ENCODE assay signal across 19 cellular contexts in genomic region chr11:111520565-111520964, GRCh38. TPM values are rescaled to one million over a fixed set of nuclear protein-coding genes. Genes with fewer than 3 reads are reported as not detected.
DNase-seq lines count a peak whose midpoint lies in the region; ATAC-seq, FAIRE-seq and TF ChIP-seq lines count a peak whose summit lies in the region.
"Had no signal": no experiment of that assay in that cellular context is flagged by ENCODE, and none has a peak within 500 bp of the region (broad histone marks: within the 10 kb centered on the region; RNA-seq: fewer than 3 reads in every experiment).

No MANE protein-coding gene starts in this region.

- no peak for FAIRE-seq in A549 (lab: Jason Lieb, UNC)
- no peak for FAIRE-seq in astrocyte (lab: Jason Lieb, UNC)
- no peak for FAIRE-seq in frontal cortex (lab: Jason Lieb, UNC)
- FAIRE-seq: GM12891, islet of Langerhans had no signal

- H3K9me3 ChIP-seq in A549 (no peaks in the 10 kb centered on the region), astrocyte (ENCODE audit: insufficient read depth, low read depth, low read length) (no peaks in the 10 kb centered on the region)
- H3K9me3 ChIP-seq: HAP-1, sigmoid colon, transverse colon had no signal

- CTCF ChIA-PET in A549 (lab: Yijun Ruan, JAX): no interaction called here

- no peak overlapping the region for H3K4me3 ChIP-seq in A549
- peak overlapping the region; percentile 1 for H3K4me3 ChIP-seq in astrocyte (ENCODE audit: insufficient read depth, low read depth, low read length)
- H3K4me3 ChIP-seq: HAP-1, sigmoid colon, transverse colon had no signal

- peak overlapping the region in 1 of 2 experiments; percentile 57; a peak in 1 of 6 replicates for H3K27ac ChIP-seq in A549
- peak overlapping the region; percentile 73 for H3K27ac ChIP-seq in astrocyte (ENCODE audit: low read depth, low read length)
- H3K27ac ChIP-seq: sigmoid colon, transverse colon had no signal

- peak overlapping the region; percentile 20 for H3K9ac ChIP-seq in astrocyte (ENCODE audit: low read length)

- ATAC-seq in A549 (no peak), left ventricle myocardium superior (no peak)

- H2AFZ ChIP-seq in astrocyte (ENCODE audit: low read depth, low read length): no peak overlapping the region

- H3K36me3 ChIP-seq in astrocyte (ENCODE audit: insufficient read depth, low read length): no peaks in the 10 kb centered on the region
- H3K36me3 ChIP-seq: HAP-1, sigmoid colon, transverse colon had no signal

- no peaks in the 10 kb centered on the region for H3K27me3 Mint-ChIP-seq in astrocyte (ENCODE audit: low read depth, unreplicated experiment)

- no peaks in the 10 kb centered on the region for H3K79me2 ChIP-seq in astrocyte (ENCODE audit: insufficient read depth, low read length)

- DNase-seq in A549 (ENCODE audit: low read depth in 1 of 2, low spot score in 1 of 2) (no peak), HS-27A (ENCODE audit: low read depth) (peak; percentile 45), astrocyte (ENCODE audit: low read depth) (peak; percentile 60), glomerular visceral epithelial cell (ENCODE audit: extremely low spot score) (peak; percentile 79), left ventricle myocardium superior (no peak), frontal cortex (ENCODE audit: low spot score in 2 of 2) (no peak), cardiac septum (ENCODE audit: low spot score) (no peak)
- DNase-seq in stimulated activated CD4-positive, alpha-beta T cell treated with anti-CD3 and anti-CD28 coated beads, Interleukin-12 subunit alpha, Interleukin-12 subunit beta, amount 100 ng/mL, for 4 hours: no peak
- DNase-seq: central memory CD4-positive, alpha-beta T cell; effector memory CD4-positive, alpha-beta T cell; MV-4-11; sigmoid colon; transverse colon had no signal

- no peak for TF ChIP-seq POLR2A in A549 (IDR thresholded peaks at IDR 0.05; ENCODE audit: low read length)

- TF ChIP-seq EP300 in A549 (IDR thresholded peaks at IDR 0.05): no peak

- no peaks in the 10 kb centered on the region for H3K27me3 ChIP-seq in astrocyte (ENCODE audit: insufficient read depth, low read length)
- H3K27me3 ChIP-seq: sigmoid colon, transverse colon had no signal

- 78% methylated on average over 2 of the region's 2 CpGs for WGBS in A549 (ENCODE audit: missing lambda C conversion rate)

- no peak overlapping the region for H3K4me3 Mint-ChIP-seq in astrocyte (ENCODE audit: unreplicated experiment)
- H3K4me3 Mint-ChIP-seq: T-helper 2 cell treated with Interferon-gamma antibody and Interleukin-4, amounts not matched to agents 5 μg/mL and 100 μg/mL, for 36 hours had no signal

- H3K27ac Mint-ChIP-seq in astrocyte (ENCODE audit: unreplicated experiment): peak overlapping the region; percentile 95
- H3K27ac Mint-ChIP-seq: T-helper 2 cell treated with Interferon-gamma antibody and Interleukin-4, amounts not matched to agents 5 μg/mL and 100 μg/mL, for 36 hours had no signal

- H3K36me3 Mint-ChIP-seq in astrocyte (ENCODE audit: low read depth, unreplicated experiment): no peaks in the 10 kb centered on the region

- peaks cover 10% of the 10 kb centered on the region; the same call in 2 of the 3 replicates for H3K4me1 ChIP-seq in A549
- H3K4me1 ChIP-seq in astrocyte (ENCODE audit: insufficient read depth, low read length): peaks cover 18% of the 10 kb centered on the region
- H3K4me1 ChIP-seq: HAP-1, sigmoid colon, transverse colon had no signal

- peaks cover 29% of the 10 kb centered on the region for H3K4me1 Mint-ChIP-seq in astrocyte (ENCODE audit: low read depth, unreplicated experiment)

- POLR2A ChIA-PET in A549 (lab: Yijun Ruan, JAX): no interaction called here

- H3K4me2 ChIP-seq in A549: peak overlapping the region; percentile 19; the same call in 2 of the 3 replicates
- peak overlapping the region; percentile 64 for H3K4me2 ChIP-seq in astrocyte (ENCODE audit: low read length)

- intact Hi-C loops in left ventricle myocardium superior (cut with micrococcal nuclease): no loop called here
- intact Hi-C loops in cardiac septum (cut with DNase I): no loop called here

- TF ChIP-seq CTCF in A549 (IDR thresholded peaks at IDR 0.05) (no peak), astrocyte (IDR thresholded peaks at IDR 0.05; ENCODE audit: insufficient read depth, low read depth, low read length) (no peak)

- TF ChIP-seq RAD21 in A549 (conservative IDR thresholded peaks at IDR 0.05 in 1 of 2, IDR thresholded peaks at IDR 0.05 in 1 of 2): no peak

- H3K9me3 Mint-ChIP-seq in astrocyte (ENCODE audit: unreplicated experiment): no peaks in the 10 kb centered on the region
- H3K9me3 Mint-ChIP-seq: T-helper 2 cell treated with Interferon-gamma antibody and Interleukin-4, amounts not matched to agents 5 μg/mL and 100 μg/mL, for 36 hours had no signal

- H4K20me1 ChIP-seq in astrocyte (ENCODE audit: insufficient read depth, low read length): no peaks in the 10 kb centered on the region

TF ChIP-seq in A549, 52 proteins besides CTCF, POLR2A, EP300 and RAD21:
- TF ChIP-seq JUN (IDR thresholded peaks at IDR 0.05): no peak
- TF ChIP-seq, protein P1, sequence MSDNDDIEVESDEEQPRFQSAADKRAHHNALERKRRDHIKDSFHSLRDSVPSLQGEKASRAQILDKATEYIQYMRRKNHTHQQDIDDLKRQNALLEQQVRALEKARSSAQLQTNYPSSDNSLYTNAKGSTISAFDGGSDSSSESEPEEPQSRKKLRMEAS (IDR thresholded peaks at IDR 0.05): no peak
- no peak for TF ChIP-seq FOSB (CRISPR knock-in tag; IDR thresholded peaks at IDR 0.05)
- TF ChIP-seq POLR2AphosphoS2 (conservative IDR thresholded peaks at IDR 0.05; ENCODE audit: low read length): no peak
- TF ChIP-seq, protein P2, sequence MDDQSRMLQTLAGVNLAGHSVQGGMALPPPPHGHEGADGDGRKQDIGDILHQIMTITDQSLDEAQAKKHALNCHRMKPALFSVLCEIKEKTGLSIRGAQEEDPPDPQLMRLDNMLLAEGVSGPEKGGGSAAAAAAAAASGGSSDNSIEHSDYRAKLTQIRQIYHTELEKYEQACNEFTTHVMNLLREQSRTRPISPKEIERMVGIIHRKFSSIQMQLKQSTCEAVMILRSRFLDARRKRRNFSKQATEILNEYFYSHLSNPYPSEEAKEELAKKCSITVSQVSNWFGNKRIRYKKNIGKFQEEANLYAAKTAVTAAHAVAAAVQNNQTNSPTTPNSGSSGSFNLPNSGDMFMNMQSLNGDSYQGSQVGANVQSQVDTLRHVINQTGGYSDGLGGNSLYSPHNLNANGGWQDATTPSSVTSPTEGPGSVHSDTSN (IDR thresholded peaks at IDR 0.05): no peak
- TF ChIP-seq HDAC2 (IDR thresholded peaks at IDR 0.05): no peak
- TF ChIP-seq MAFK (IDR thresholded peaks at IDR 0.05; ENCODE audit: partially characterized antibody): no peak
- no peak for TF ChIP-seq BHLHE40 (IDR thresholded peaks at IDR 0.05; ENCODE audit: low read depth, low read length)
- TF ChIP-seq NR3C1 (IDR thresholded peaks at IDR 0.05): no peak
TF ChIP-seq in A549: peak in this region for 0.

RNA-seq across cellular contexts. Expression of gene HOATZ, which starts 6.0 kb away (rescaled TPM):
- polyA plus RNA-seq in A549 (2011; rRNA removed): not detected in 2 replicates
- not detected in 2 replicates for polyA plus RNA-seq in A549 (2012; cell fraction: cytosol; rRNA removed)
- not detected in 2 replicates for polyA plus RNA-seq in A549 (2012; cell fraction: nucleus; rRNA removed)
- polyA plus RNA-seq in A549 (2017; fragmentation: RNase III; extraction: RNeasy Plus Mini Kit Qiagen cat#74134 plus additional on column Dnase treatment): not detected in 3 replicates
- polyA minus RNA-seq in A549 (2011; rRNA and poly(A)+ RNA removed): not detected in 2 replicates
- total RNA-seq in astrocyte: 0.43 TPM in 2 replicates
- not detected for total RNA-seq in left ventricle myocardium superior
- not detected for total RNA-seq in frontal cortex
- not detected for total RNA-seq in cardiac septum
- total RNA-seq: glomerular endothelial cell, mononuclear cell, sigmoid colon, transverse colon had no signal
- polyA plus RNA-seq: sigmoid colon had no signal

RNA-seq across cellular contexts. Expression of gene BTG4, which starts 8.4 kb away (rescaled TPM):
- 0.32 and 0.36 TPM in 2 replicates for polyA plus RNA-seq in A549 (2011; rRNA removed)
- polyA plus RNA-seq in A549 (2012; cell fraction: cytosol; rRNA removed): 0.04 TPM in 1 of 2 replicates, not detected in the other
- polyA plus RNA-seq in A549 (2012; cell fraction: nucleus; rRNA removed): 0.10 TPM in 1 of 2 replicates, not detected in the other
- 0.23 to 0.38 TPM (median 0.34 TPM) in 3 replicates for polyA plus RNA-seq in A549 (2017; fragmentation: RNase III; extraction: RNeasy Plus Mini Kit Qiagen cat#74134 plus additional on column Dnase treatment)
- 0.29 TPM in 1 of 2 replicates, not detected in the other for polyA minus RNA-seq in A549 (2011; rRNA and poly(A)+ RNA removed)
- 0.50 and 0.55 TPM in 2 replicates for total RNA-seq in astrocyte
- total RNA-seq in left ventricle myocardium superior: not detected
- total RNA-seq in frontal cortex: not detected
- not detected for total RNA-seq in cardiac septum
- total RNA-seq: glomerular endothelial cell, mononuclear cell, sigmoid colon, transverse colon had no signal
- polyA plus RNA-seq: sigmoid colon had no signal

RNA-seq across cellular contexts. Expression of gene LAYN, which starts 20.0 kb away (rescaled TPM):
- polyA plus RNA-seq in A549 (2011; rRNA removed): 2.8 and 4.1 TPM in 2 replicates
- polyA plus RNA-seq in A549 (2012; cell fraction: cytosol; rRNA removed): 5.7 and 6.3 TPM in 2 replicates
- polyA plus RNA-seq in A549 (2012; cell fraction: nucleus; rRNA removed): 2.3 and 6.3 TPM in 2 replicates
- 9.0 to 12.2 TPM (median 12.0 TPM) in 3 replicates for polyA plus RNA-seq in A549 (2017; fragmentation: RNase III; extraction: RNeasy Plus Mini Kit Qiagen cat#74134 plus additional on column Dnase treatment)
- polyA minus RNA-seq in A549 (2011; rRNA and poly(A)+ RNA removed): 2.3 and 4.7 TPM in 2 replicates
- total RNA-seq in astrocyte: 47.5 and 54.5 TPM in 2 replicates
- total RNA-seq in left ventricle myocardium superior: 3.8 TPM
- total RNA-seq in frontal cortex: 4.1 TPM
- 4.5 TPM for total RNA-seq in cardiac septum

Comparison
In these comparisons a context has a peak if more than half of its experiments do, and no peak if none do; other contexts are left out.
1. DNase-seq: peak in HS-27A (single experiment), astrocyte (single experiment) and glomerular visceral epithelial cell (single experiment); none in A549 (0 of 2), left ventricle myocardium superior (single experiment), stimulated activated CD4-positive, alpha-beta T cell treated with anti-CD3 and anti-CD28 coated beads, Interleukin-12 subunit alpha, Interleukin-12 subunit beta, amount 100 ng/mL, for 4 hours (single experiment), frontal cortex (0 of 2) and cardiac septum (single experiment).